ENCODE assay signal across 8 cellular contexts in the genomic region with DNA sequence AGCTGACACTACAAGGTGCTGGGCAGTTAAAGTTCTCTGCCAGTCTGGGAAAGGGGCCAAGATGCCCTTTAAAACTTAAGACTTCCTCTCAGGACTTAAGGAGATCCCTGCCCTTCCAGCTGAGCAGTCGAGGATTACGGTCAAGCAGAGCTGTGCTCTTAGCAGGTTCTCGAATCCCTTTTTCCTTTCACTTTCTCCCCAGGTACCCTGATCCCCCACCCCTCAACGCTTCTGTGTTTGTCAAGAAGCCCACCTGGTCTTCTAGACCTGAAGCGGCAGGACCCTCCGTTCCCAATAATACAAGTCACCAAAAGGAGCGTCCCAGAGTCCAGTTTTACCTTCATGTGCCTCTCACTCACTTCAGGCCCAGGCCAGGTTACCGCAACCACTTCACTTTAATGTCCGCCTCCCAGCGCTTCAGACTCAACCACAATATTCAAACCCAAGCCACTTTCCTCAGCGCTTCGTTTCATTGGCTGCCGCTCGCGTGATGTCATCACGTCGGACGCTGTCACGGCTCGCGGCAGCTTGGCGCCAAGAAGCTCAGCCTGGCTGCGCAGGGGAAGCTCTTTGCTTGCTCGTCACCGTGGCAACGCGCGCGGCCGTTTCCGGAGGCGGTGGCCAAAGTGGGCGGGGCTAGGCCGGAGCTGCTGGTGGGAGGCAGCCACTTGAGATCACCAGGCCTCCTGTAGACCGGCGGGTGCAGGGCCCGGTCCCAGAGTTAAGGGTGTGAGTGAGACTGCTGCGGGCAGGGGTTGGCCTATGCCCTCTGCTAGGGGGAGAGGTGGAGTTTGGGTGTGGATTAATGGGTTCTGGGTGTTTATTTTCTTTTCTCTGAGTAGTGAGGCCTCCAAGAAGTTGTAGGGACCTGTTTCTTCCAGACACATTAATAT. TPM values are rescaled to one million over a fixed set of nuclear protein-coding genes. Genes with fewer than 3 reads are reported as not detected.
A peak's percentile ranks its signal among the peaks of the same experiment; 100 is the strongest.
DNase-seq lines count a peak whose midpoint lies in the region; ATAC-seq, FAIRE-seq and TF ChIP-seq lines count a peak whose summit lies in the region.

A gene (minus strand): TSS at position 431 of the 893 bp plus-strand sequence. CDS start 10,209 bp downstream, outside the sequence.
A gene with protein sequence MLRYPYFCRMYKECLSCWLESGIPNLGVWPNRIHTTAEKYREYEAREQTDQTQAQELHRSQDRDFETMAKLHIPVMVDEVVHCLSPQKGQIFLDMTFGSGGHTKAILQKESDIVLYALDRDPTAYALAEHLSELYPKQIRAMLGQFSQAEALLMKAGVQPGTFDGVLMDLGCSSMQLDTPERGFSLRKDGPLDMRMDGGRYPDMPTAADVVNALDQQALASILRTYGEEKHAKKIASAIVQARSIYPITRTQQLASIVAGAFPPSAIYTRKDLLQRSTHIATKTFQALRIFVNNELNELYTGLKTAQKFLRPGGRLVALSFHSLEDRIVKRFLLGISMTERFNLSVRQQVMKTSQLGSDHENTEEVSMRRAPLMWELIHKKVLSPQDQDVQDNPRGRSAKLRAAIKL (plus strand): TSS at position 663 of the 893 bp plus-strand sequence. CDS start 4,947 bp downstream, outside the sequence.

- H3K4me3 ChIP-seq in ACC112 (ENCODE audit: low read depth, low read length): peak within 1 kb of the TSS; percentile 94
- H3K4me3 ChIP-seq in mammary epithelial cell (replicated peaks in 1 of 3; ENCODE audit: insufficient read depth in 1 of 3, low read depth in 2 of 3, low read length in 3 of 3): peak within 1 kb of the TSS; percentile 77 to 93 (median 85)
- peak within 1 kb of the TSS; percentile 85 for H3K4me3 ChIP-seq in iPS-20b (ENCODE audit: low read length)
- peak within 1 kb of the TSS; percentile 30 to 78 for H3K4me3 ChIP-seq in small intestine (ENCODE audit: low read depth in 1 of 2, low read length in 2 of 2)

- H3K79me2 ChIP-seq in ACC112 (ENCODE audit: control insufficient read depth, insufficient read depth, low read length, unreplicated experiment) (peaks cover 88% of the 10 kb centered on the region), mammary epithelial cell (ENCODE audit: insufficient read depth, low read length) (peaks cover 82% of the 10 kb centered on the region)

- no peak for FAIRE-seq in small intestine (lab: Jason Lieb, UNC)

- H3K27me3 ChIP-seq in ACC112 (ENCODE audit: insufficient read depth, low read length) (no peaks in the 10 kb centered on the region), mammary epithelial cell (ENCODE audit: insufficient read depth, low read length) (no peaks in the 10 kb centered on the region), iPS-20b (ENCODE audit: insufficient read depth, low read length) (no peaks in the 10 kb centered on the region), small intestine (ENCODE audit: control insufficient read depth in 2 of 2, insufficient read depth in 2 of 2, low read length in 2 of 2) (no peaks in the 10 kb centered on the region)

- H3K4me2 ChIP-seq in mammary epithelial cell (ENCODE audit: insufficient read depth, low read depth, low read length): peak within 1 kb of the TSS; percentile 96

- H3K9me3 ChIP-seq in mammary epithelial cell (replicated peaks; ENCODE audit: insufficient read depth, low read length) (no peaks in the 10 kb centered on the region), iPS-20b (ENCODE audit: insufficient read depth, low read depth, low read length) (no peaks in the 10 kb centered on the region), small intestine (ENCODE audit: control insufficient read depth, low read depth) (no peaks in the 10 kb centered on the region)

- dilution Hi-C loops in mammary epithelial cell (cut with HindIII; ENCODE audit: low sequenced_read_pairs): no loop called here

- H3K36me3 ChIP-seq in ACC112 (ENCODE audit: insufficient read depth, low read length) (no peaks in the 10 kb centered on the region; the same call in 1 of the 2 replicates), mammary epithelial cell (ENCODE audit: insufficient read depth, low read length) (no peaks in the 10 kb centered on the region), iPS-20b (ENCODE audit: insufficient read depth, low read depth, low read length) (no peaks in the 10 kb centered on the region), small intestine (ENCODE audit: control insufficient read depth in 2 of 2, insufficient read depth in 2 of 2, low read length in 2 of 2) (no peaks in the 10 kb centered on the region)

- no peak for TF ChIP-seq CTCF in VCaP (conservative IDR thresholded peaks at IDR 0.05)
- no peak for TF ChIP-seq CTCF in mammary epithelial cell (conservative IDR thresholded peaks at IDR 0.05 in 1 of 2, IDR thresholded peaks at IDR 0.05 in 1 of 2; ENCODE audit: extremely low read depth in 1 of 2, insufficient read depth in 1 of 2, low read depth in 1 of 2, low read length in 2 of 2)

- peaks cover 55% of the 10 kb centered on the region for H3K4me1 ChIP-seq in ACC112 (ENCODE audit: control insufficient read depth, insufficient read depth, low read length, unreplicated experiment)
- H3K4me1 ChIP-seq in mammary epithelial cell (ENCODE audit: insufficient read depth, low read length): peaks cover 16% of the 10 kb centered on the region
- peaks cover 7% of the 10 kb centered on the region; the same call in 1 of the 2 replicates for H3K4me1 ChIP-seq in iPS-20b (ENCODE audit: insufficient read depth, low read length)
- no peaks in the 10 kb centered on the region for H3K4me1 ChIP-seq in small intestine (ENCODE audit: control insufficient read depth in 2 of 2, insufficient read depth in 1 of 2, low read depth in 1 of 2, low read length in 1 of 2)

- CTCF ChIA-PET in mammary epithelial cell (lab: Charles Lee; ENCODE audit: low non-redundant PET): interaction anchor here (0.6 kb wide), 1 partner anchor 267 kb away, joined by 6 read pairs; no protein-coding TSS in a partner anchor

- peak within 1 kb of the TSS; percentile 96 for H3K27ac ChIP-seq in ACC112 (ENCODE audit: low read depth, low read length)
- peak within 1 kb of the TSS; percentile 85 for H3K27ac ChIP-seq in VCaP
- H3K27ac ChIP-seq in mammary epithelial cell (ENCODE audit: insufficient read depth, low read depth, low read length): peak within 1 kb of the TSS; percentile 98
- H3K27ac ChIP-seq in iPS-20b (ENCODE audit: low read length): peak within 1 kb of the TSS; percentile 59
- H3K27ac ChIP-seq in small intestine (ENCODE audit: low read depth in 1 of 2, low read length in 1 of 2): peak within 1 kb of the TSS; percentile 87 to 94

- ATAC-seq in GM18870 (IDR thresholded peaks at IDR 0.05; ENCODE audit: unreplicated experiment) (peak; percentile 94), HG03135 (IDR thresholded peaks at IDR 0.05; ENCODE audit: unreplicated experiment) (peak; percentile 95)

- no peaks in the 10 kb centered on the region for H4K20me1 ChIP-seq in mammary epithelial cell (ENCODE audit: insufficient read depth, low read length)

- WGBS in mammary epithelial cell (ENCODE audit: low coverage, missing lambda C conversion rate): 0% methylated on average over 10 of the region's 38 CpGs
- WGBS in small intestine, 3 donors: 0 to 1% (median 0%) methylated on average over 38 of the region's 38 CpGs

- TSS peak; percentile 69 for BruUV-seq in mammary epithelial cell (replicated peaks; lab: Mats Ljungman, UMichigan)

- H2AFZ ChIP-seq in ACC112 (ENCODE audit: low read length, unreplicated experiment) (peak within 1 kb of the TSS; percentile 60), mammary epithelial cell (ENCODE audit: low read depth, low read length) (peak within 1 kb of the TSS; percentile 89)

- H3K9ac ChIP-seq in mammary epithelial cell (ENCODE audit: insufficient read depth, low read length) (peak within 1 kb of the TSS; percentile 99), iPS-20b (ENCODE audit: low read depth, low read length) (peak within 1 kb of the TSS; percentile 90)

- intact Hi-C loops in mammary epithelial cell (cut with micrococcal nuclease): loop anchor here (1.0 to 10.0 kb wide), 6 partner anchors 269 to 727 kb away; a partner anchor contains a TSS

- in situ Hi-C loops in mammary epithelial cell (cut with MboI; ENCODE audit: low sequenced_read_pairs in 2 of 2): loop anchor here in 1 of 2 donors (25.0 kb wide), 1 partner anchor 579 kb away; no protein-coding TSS in a partner anchor

- DNase-seq in NCI-H2196 treated with DMSO at 0.1 percent for 48 hours (lab: John Stamatoyannopoulos, UW; ENCODE audit: unreplicated experiment): peak; percentile 95
- peak; percentile 99 for DNase-seq in mammary epithelial cell
- peak; percentile 99 for DNase-seq in small intestine

RNA-seq across cellular contexts. Expression of the first gene that starts in this region (rescaled TPM):
- total RNA-seq in mammary epithelial cell: 10 to 100 TPM in 1 of 2 donors, 1 to 10 TPM in 1; 1.0 to 11.6 TPM
- polyA plus RNA-seq in mammary epithelial cell (6.8 TPM), small intestine (1 to 10 TPM in 1 of 3 donors, under 1 TPM in 1, not detected in 1; 0.22 to 3.9 TPM)
- 2.1 TPM for polyA minus RNA-seq in mammary epithelial cell

RNA-seq across cellular contexts. Expression of the second gene that starts in this region (rescaled TPM):
- total RNA-seq in mammary epithelial cell: 10 to 100 TPM; 17.2 to 17.9 TPM
- polyA plus RNA-seq in mammary epithelial cell: 6.5 TPM
- polyA minus RNA-seq in mammary epithelial cell: 8.3 TPM
- polyA plus RNA-seq in small intestine: 1 to 10 TPM; 2.4 to 5.6 (median 4.0) TPM

Comparison
In these comparisons a context has a peak if more than half of its experiments do, and no peak if none do; other contexts are left out.
1. Peak in every context shown above with its lines: DNase-seq, ATAC-seq, H3K4me3 ChIP-seq and H3K27ac ChIP-seq.